In the genomic region with DNA sequence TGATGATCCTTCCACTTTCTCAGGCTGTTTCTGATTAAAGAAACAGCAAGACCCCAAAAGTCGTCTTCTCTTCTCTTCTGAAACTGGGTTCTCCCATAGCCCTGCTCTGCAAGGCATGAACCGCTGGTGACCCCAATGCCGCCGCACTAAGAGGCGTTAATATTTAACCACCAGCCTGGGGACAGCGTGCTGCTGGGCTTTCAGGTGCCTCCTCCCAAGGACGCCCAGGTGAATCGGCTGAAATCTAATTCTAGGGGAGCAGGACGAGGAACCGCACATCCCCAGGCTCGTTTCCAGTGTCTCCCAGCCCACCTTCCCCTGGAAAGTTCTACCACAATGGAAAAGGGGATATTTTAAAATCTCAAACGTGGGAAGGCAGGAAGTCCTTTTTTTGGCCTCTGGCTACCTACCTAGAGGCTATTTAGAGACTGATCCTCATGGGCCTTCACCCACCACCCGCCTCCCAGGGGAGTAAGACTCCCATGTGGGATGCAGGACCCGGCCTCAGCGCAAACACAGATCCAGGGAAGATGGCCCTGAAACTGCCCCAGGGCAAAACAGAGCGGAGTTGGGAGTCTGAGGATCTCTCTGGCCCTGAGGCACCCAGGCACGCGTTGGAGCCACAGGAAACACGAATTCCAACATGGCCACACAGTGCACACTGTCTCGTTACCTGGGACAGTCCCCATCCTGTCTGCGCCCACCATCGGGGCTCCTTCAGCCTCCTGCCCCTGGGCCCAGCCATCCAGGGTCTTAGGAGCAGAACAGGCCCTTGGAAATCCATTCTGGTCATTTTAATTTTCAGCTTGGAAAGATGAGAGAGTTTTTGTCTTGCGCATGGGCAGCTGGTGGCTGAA, we compare ENCODE assay signal across 28 cellular contexts. TPM values are rescaled to one million over a fixed set of nuclear protein-coding genes. Genes with fewer than 3 reads are reported as not detected.
DNase-seq lines count a peak whose midpoint lies in the region; ATAC-seq, FAIRE-seq and TF ChIP-seq lines count a peak whose summit lies in the region.
"Had no signal": no experiment of that assay in that cellular context is flagged by ENCODE, and none has a peak within 500 bp of the region (broad histone marks: within the 10 kb centered on the region; RNA-seq: fewer than 3 reads in every experiment).

No MANE protein-coding gene starts in this region.

- H3K27ac ChIP-seq in endodermal cell (ENCODE audit: low read depth, low read length) (no peak overlapping the region), stomach (no peak overlapping the region)
- H3K27ac ChIP-seq: ascending aorta, gastrocnemius medialis had no signal

- H3K36me3 Mint-ChIP-seq in endodermal cell (ENCODE audit: low read depth) (peaks cover 43% of the 10 kb centered on the region), mesothelial cell of epicardium (peaks cover 18% of the 10 kb centered on the region)
- no peaks in the 10 kb centered on the region for H3K36me3 Mint-ChIP-seq in stimulated activated effector memory CD8-positive, alpha-beta T cell treated with anti-CD3 and anti-CD28 coated beads, Interleukin-12 subunit alpha, Interleukin-12 subunit beta, amount 100 ng/mL, for 72 hours
- H3K36me3 Mint-ChIP-seq: activated naive CD8-positive, alpha-beta T cell treated with anti-CD3 and anti-CD28 coated beads, Interleukin-2, amount 10 ng/mL, durations not matched to agents 7 days and 5 days had no signal

- peaks cover 21% of the 10 kb centered on the region for H3K4me1 Mint-ChIP-seq in endodermal cell
- H3K4me1 Mint-ChIP-seq in mesothelial cell of epicardium, result peaks cover 21% of the 10 kb centered on the region
- peaks cover 6% of the 10 kb centered on the region for H3K4me1 Mint-ChIP-seq in stimulated activated effector memory CD8-positive, alpha-beta T cell treated with anti-CD3 and anti-CD28 coated beads, Interleukin-12 subunit alpha, Interleukin-12 subunit beta, amount 100 ng/mL, for 72 hours
- H3K4me1 Mint-ChIP-seq: activated naive CD8-positive, alpha-beta T cell treated with anti-CD3 and anti-CD28 coated beads, Interleukin-2, amount 10 ng/mL, durations not matched to agents 7 days and 5 days; central memory CD8-positive, alpha-beta T cell; T-helper 17 cell had no signal

- peaks cover 21% of the 10 kb centered on the region for H3K36me3 ChIP-seq in endodermal cell (ENCODE audit: control insufficient read depth, insufficient read depth, low read length)
- H3K36me3 ChIP-seq in stomach, result no peaks in the 10 kb centered on the region
- H3K36me3 ChIP-seq: ascending aorta, gastrocnemius medialis had no signal

- peaks cover 8% of the 10 kb centered on the region for H3K9me3 Mint-ChIP-seq in endodermal cell
- peaks cover 7% of the 10 kb centered on the region for H3K9me3 Mint-ChIP-seq in mesothelial cell of epicardium
- H3K9me3 Mint-ChIP-seq in stimulated activated effector memory CD8-positive, alpha-beta T cell treated with anti-CD3 and anti-CD28 coated beads, Interleukin-12 subunit alpha, Interleukin-12 subunit beta, amount 100 ng/mL, for 72 hours, result peaks cover 3% of the 10 kb centered on the region
- H3K9me3 Mint-ChIP-seq: central memory CD8-positive, alpha-beta T cell had no signal

- intact Hi-C loops in stomach (cut with DNase I; ENCODE audit: low total_unique reads), result no loop called here

- no peak for TF ChIP-seq POLR2A in stomach (IDR thresholded peaks at IDR 0.05)

- peaks cover 2% of the 10 kb centered on the region for H3K4me1 ChIP-seq in endodermal cell (ENCODE audit: control insufficient read depth, insufficient read depth, low read length)
- H3K4me1 ChIP-seq in stomach, result peaks cover 0 to 26% (median 17%) of the 10 kb centered on the region in 4 donors
- H3K4me1 ChIP-seq: gastrocnemius medialis had no signal

- peak; percentile 92 for FAIRE-seq in HTR-8/SVneo (lab: Jason Lieb, UNC)

- DNase-seq in HTR-8/SVneo (ENCODE audit: insufficient read length, low spot score) (no peak), endodermal cell (no peak), mesothelial cell of epicardium (ENCODE audit: low spot score in 2 of 2, unreplicated experiment in 2 of 2) (no peak), stomach (peak; percentile 59), NCI-H774 (lab: John Stamatoyannopoulos, UW) (no peak), Ammon's horn (ENCODE audit: low spot score) (no peak)
- no peak for DNase-seq in stimulated activated effector memory CD8-positive, alpha-beta T cell treated with anti-CD3 and anti-CD28 coated beads, Interleukin-12 subunit alpha, Interleukin-12 subunit beta, amount 100 ng/mL, for 72 hours (ENCODE audit: low spot score in 2 of 2)
- DNase-seq: ACHN; activated effector memory CD4-positive, alpha-beta T cell treated with anti-CD3 and anti-CD28 coated beads, Interleukin-2, amount 50 U/mL, for 16 hours; activated naive CD8-positive, alpha-beta T cell treated with anti-CD3 and anti-CD28 coated beads, Interleukin-2, amount 10 ng/mL, durations not matched to agents 7 days and 5 days; gastrocnemius medialis; GDM1; hippocampal formation; Karpas-422; left ventricle myocardium superior; NCI-H1417 treated with DMSO at 0.1 percent for 48 hours; NCI-H2107; SK-N-SH; stimulated activated CD4-positive, alpha-beta T cell treated with anti-CD3 and anti-CD28 coated beads, Interleukin-15, amount 100 ng/mL, for 24 hours; stimulated activated naive CD8-positive, alpha-beta T cell treated with anti-CD3 and anti-CD28 coated beads, Interleukin-15, Interleukin-2, amounts not matched to agents 100 U/mL and 50 U/mL, for 24 hours; T-helper 17 cell had no signal

- WGBS in endodermal cell (ENCODE audit: insufficient coverage in 1 of 2, insufficient read length in 1 of 2), 2 experiments, result 88 to 90% methylated on average over 16 to 23 of the region's 23 CpGs
- 48 to 64% (median 53%) methylated on average over 23 of the region's 23 CpGs for WGBS in stomach, 5 donors

- H3K4me3 Mint-ChIP-seq in endodermal cell (no peak overlapping the region), mesothelial cell of epicardium (no peak overlapping the region)
- no peak overlapping the region for H3K4me3 Mint-ChIP-seq in stimulated activated effector memory CD8-positive, alpha-beta T cell treated with anti-CD3 and anti-CD28 coated beads, Interleukin-12 subunit alpha, Interleukin-12 subunit beta, amount 100 ng/mL, for 72 hours
- H3K4me3 Mint-ChIP-seq: activated naive CD8-positive, alpha-beta T cell treated with anti-CD3 and anti-CD28 coated beads, Interleukin-2, amount 10 ng/mL, durations not matched to agents 7 days and 5 days; central memory CD8-positive, alpha-beta T cell; neural crest cell; T-helper 17 cell had no signal

- H3K27me3 ChIP-seq in endodermal cell (ENCODE audit: control insufficient read depth, insufficient read depth, low read length, poor library complexity, severe bottlenecking), result peaks cover 41% of the 10 kb centered on the region
- peaks cover 0 to 8% (median 0%) of the 10 kb centered on the region in 3 donors for H3K27me3 ChIP-seq in stomach
- H3K27me3 ChIP-seq: ascending aorta, gastrocnemius medialis had no signal

- H3K27me3 Mint-ChIP-seq in endodermal cell (ENCODE audit: insufficient read depth) (peaks cover 5% of the 10 kb centered on the region), mesothelial cell of epicardium (ENCODE audit: low read depth) (no peaks in the 10 kb centered on the region)

- H3K9ac ChIP-seq in endodermal cell (ENCODE audit: extremely low read depth, low read length, poor library complexity, severe bottlenecking), result no peak overlapping the region
- H3K9ac ChIP-seq: SK-N-SH had no signal

- H3K27ac Mint-ChIP-seq in endodermal cell, result peak overlapping the region; percentile 26
- H3K27ac Mint-ChIP-seq in mesothelial cell of epicardium, result peak overlapping the region; percentile 68
- no peak overlapping the region for H3K27ac Mint-ChIP-seq in stimulated activated effector memory CD8-positive, alpha-beta T cell treated with anti-CD3 and anti-CD28 coated beads, Interleukin-12 subunit alpha, Interleukin-12 subunit beta, amount 100 ng/mL, for 72 hours
- H3K27ac Mint-ChIP-seq: activated naive CD8-positive, alpha-beta T cell treated with anti-CD3 and anti-CD28 coated beads, Interleukin-2, amount 10 ng/mL, durations not matched to agents 7 days and 5 days; T-helper 17 cell had no signal

- no peak for TF ChIP-seq CTCF in endodermal cell (conservative IDR thresholded peaks at IDR 0.05)
- no peak for TF ChIP-seq CTCF in mesothelial cell of epicardium (IDR thresholded peaks at IDR 0.05; ENCODE audit: unreplicated experiment)
- TF ChIP-seq CTCF in stomach (IDR thresholded peaks at IDR 0.05), result no peak

- no peak for ATAC-seq in HG02938 (IDR thresholded peaks at IDR 0.05; ENCODE audit: unreplicated experiment)
- ATAC-seq in stimulated activated effector memory CD8-positive, alpha-beta T cell treated with anti-CD3 and anti-CD28 coated beads, Interleukin-12 subunit alpha, Interleukin-12 subunit beta, amount 100 ng/mL, for 72 hours, result no peak
- ATAC-seq: gastrocnemius medialis; HCT116; left ventricle myocardium superior; stimulated activated naive CD8-positive, alpha-beta T cell treated with anti-CD3 and anti-CD28 coated beads, Interleukin-15, Interleukin-2, amounts not matched to agents 100 U/mL and 50 U/mL, for 24 hours; T-helper 17 cell had no signal

- H3K9me3 ChIP-seq in endodermal cell (ENCODE audit: control insufficient read depth, low read length), result peaks cover 5% of the 10 kb centered on the region
- H3K9me3 ChIP-seq in stomach, result peaks cover 0 to 10% (median 3%) of the 10 kb centered on the region in 4 donors
- H3K9me3 ChIP-seq: ascending aorta, gastrocnemius medialis, SK-N-SH had no signal

- no peak overlapping the region for H3K4me3 ChIP-seq in endodermal cell (ENCODE audit: low read length)
- H3K4me3 ChIP-seq in stomach, result no peak overlapping the region
- H3K4me3 ChIP-seq: ascending aorta, gastrocnemius medialis had no signal

- no peak for TF ChIP-seq EP300 in stomach (IDR thresholded peaks at IDR 0.05)

RNA-seq across cellular contexts. Expression of a gene that starts 56.2 kb away (rescaled TPM):
- total RNA-seq in endodermal cell (10 to 100 TPM; 45.6 to 49.6 TPM), mesothelial cell of epicardium (22.2 to 23.8 TPM (median 23.0 TPM) in 3 replicates), stomach (10 to 100 TPM in 1 of 5 donors, 1 to 10 TPM in 2, under 1 TPM in 2; under 0.01 to 11.0 (median 1.8) TPM)
- polyA plus RNA-seq in endodermal cell (2013, experiment 1 of 2), result 50.6 TPM
- 45.7 TPM for polyA plus RNA-seq in endodermal cell (2013, experiment 2 of 2)
- polyA plus RNA-seq in stomach, result 10 to 100 TPM in 1 of 3 donors, 1 to 10 TPM in 1, under 1 TPM in 1; 0.44 to 10.9 (median 3.1) TPM
- total RNA-seq: activated naive CD8-positive, alpha-beta T cell treated with anti-CD3 and anti-CD28 coated beads, Interleukin-2, amount 10 ng/mL, durations not matched to agents 7 days and 5 days; ascending aorta; dermis microvascular lymphatic vessel endothelial cell; T-helper 17 cell had no signal
- polyA plus RNA-seq: BJ, SK-N-SH had no signal
